ENCODE assay signal across 19 cellular contexts in the genomic region with DNA sequence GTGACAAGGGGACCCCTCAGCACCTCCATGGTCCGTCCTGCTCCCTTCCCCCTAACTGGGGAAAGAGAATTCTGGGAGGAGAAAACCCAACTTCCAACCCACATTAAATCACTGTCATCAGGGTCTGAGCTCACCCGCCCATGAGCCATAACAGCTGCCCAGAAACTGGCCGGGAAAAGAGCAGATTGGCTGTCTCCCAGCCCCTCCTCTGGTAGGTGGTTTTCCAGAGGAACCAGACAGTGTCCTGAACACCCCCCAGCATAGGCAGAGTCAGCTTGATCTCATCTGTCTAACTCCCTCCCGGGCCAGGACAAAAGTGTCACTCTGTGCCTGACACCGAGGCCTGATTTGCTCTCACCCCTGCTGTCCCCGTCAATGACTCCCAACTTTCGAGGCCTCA.
DNase-seq lines count a peak whose midpoint lies in the region; ATAC-seq and TF ChIP-seq lines count a peak whose summit lies in the region.
"Had no signal": no experiment of that assay in that cellular context is flagged by ENCODE, and none has a peak within 500 bp of the region (broad histone marks: within the 10 kb centered on the region; RNA-seq: fewer than 3 reads in every experiment).

No MANE protein-coding gene starts in this region.

- peaks cover 4% of the 10 kb centered on the region for H3K4me1 ChIP-seq in endodermal cell (ENCODE audit: control insufficient read depth, insufficient read depth, low read length)
- H3K4me1 ChIP-seq: BE2C had no signal

- H3K27ac ChIP-seq in endodermal cell (ENCODE audit: low read depth, low read length), result peak overlapping the region; percentile 98
- H3K27ac ChIP-seq: HL-60 had no signal

- TF ChIP-seq CTCF in endodermal cell (conservative IDR thresholded peaks at IDR 0.05), result no peak

- peaks cover 17% of the 10 kb centered on the region for H3K4me1 Mint-ChIP-seq in endodermal cell
- H3K4me1 Mint-ChIP-seq: CD4-positive, CD25-positive, alpha-beta regulatory T cell; CD8-positive, alpha-beta memory T cell; H9 had no signal

- no peak overlapping the region for H3K4me3 Mint-ChIP-seq in endodermal cell
- H3K4me3 Mint-ChIP-seq: CD4-positive, CD25-positive, alpha-beta regulatory T cell; CD8-positive, alpha-beta memory T cell; H9 had no signal

- no peaks in the 10 kb centered on the region for H3K27me3 ChIP-seq in endodermal cell (ENCODE audit: control insufficient read depth, insufficient read depth, low read length, poor library complexity, severe bottlenecking)

- no peaks in the 10 kb centered on the region for H3K9me3 ChIP-seq in endodermal cell (ENCODE audit: control insufficient read depth, low read length)
- H3K9me3 ChIP-seq: BE2C had no signal

- no peak overlapping the region for H3K4me3 ChIP-seq in endodermal cell (ENCODE audit: low read length)
- H3K4me3 ChIP-seq: K562 had no signal

- no peaks in the 10 kb centered on the region for H3K36me3 Mint-ChIP-seq in endodermal cell (ENCODE audit: low read depth)
- H3K36me3 Mint-ChIP-seq: CD4-positive, CD25-positive, alpha-beta regulatory T cell; CD8-positive, alpha-beta memory T cell had no signal

- H3K36me3 ChIP-seq in endodermal cell (ENCODE audit: control insufficient read depth, insufficient read depth, low read length), result no peaks in the 10 kb centered on the region
- H3K36me3 ChIP-seq: BE2C had no signal

- 47 to 81% methylated on average over 3 to 7 of the region's 7 CpGs for WGBS in endodermal cell (ENCODE audit: insufficient coverage in 1 of 2, insufficient read length in 1 of 2), 2 experiments

- peaks cover 2% of the 10 kb centered on the region for H3K9me3 Mint-ChIP-seq in endodermal cell
- H3K9me3 Mint-ChIP-seq: H9 had no signal

- no peak overlapping the region for H3K9ac ChIP-seq in endodermal cell (ENCODE audit: extremely low read depth, low read length, poor library complexity, severe bottlenecking)

- H3K27me3 Mint-ChIP-seq in endodermal cell (ENCODE audit: insufficient read depth), result no peaks in the 10 kb centered on the region

- H3K27ac Mint-ChIP-seq in endodermal cell, result no peak overlapping the region
- H3K27ac Mint-ChIP-seq: CD4-positive, CD25-positive, alpha-beta regulatory T cell had no signal

- ATAC-seq in GM21390 (IDR thresholded peaks at IDR 0.05; ENCODE audit: unreplicated experiment), result no peak
- no peak for ATAC-seq in HG02973 (IDR thresholded peaks at IDR 0.05; ENCODE audit: unreplicated experiment)
- no peak for ATAC-seq in HG03139 (IDR thresholded peaks at IDR 0.05; ENCODE audit: unreplicated experiment)
- ATAC-seq: K562 had no signal

- peak; percentile 12 for DNase-seq in NCI-H69 (lab: John Stamatoyannopoulos, UW)
- no peak for DNase-seq in endodermal cell
- DNase-seq in myocyte (ENCODE audit: low read depth), result peak; percentile 3
- DNase-seq in retina, result peak; percentile 24
- DNase-seq in SHP77 treated with DMSO at 0.1 percent for 48 hours (lab: John Stamatoyannopoulos, UW), result no peak
- DNase-seq: ACHN; BE2C; C1 segment of cervical spinal cord; CD4-positive, CD25-positive, alpha-beta regulatory T cell; CD8-positive, alpha-beta memory T cell; DMS 273 treated with DMSO at 0.1 percent for 48 hours; GDM1; H9; IMR-90 had no signal

Comparison
In these comparisons a context has a peak if more than half of its experiments do, and no peak if none do; other contexts are left out.
1. DNase-seq: peak in NCI-H69 (single experiment), myocyte (single experiment) and retina (single experiment); none in endodermal cell (single experiment) and SHP77 treated with DMSO at 0.1 percent for 48 hours (single experiment).